23 cellular contexts compared by ENCODE assay signal in genomic region chr10:126430512-126430911, GRCh38. TPM values are rescaled to one million over a fixed set of nuclear protein-coding genes. Genes with fewer than 3 reads are reported as not detected.
"Had no signal": no experiment of that assay in that cellular context is flagged by ENCODE, and none has a peak within 500 bp of the region (broad histone marks: within the 10 kb centered on the region; RNA-seq: fewer than 3 reads in every experiment).

No MANE protein-coding gene starts in this region.

- H2AFZ ChIP-seq: parathyroid adenoma had no signal

- H3K27me3 Mint-ChIP-seq: activated T-helper 17 cell treated with anti-CD3 and anti-CD28 coated beads, Interleukin-2, amount 50 U/mL, for 72 hours had no signal

- H3K27ac Mint-ChIP-seq: activated naive CD4-positive, alpha-beta T cell treated with anti-CD3 and anti-CD28 coated beads, Interleukin-2, amount 50 U/mL, for 72 hours; activated T-helper 17 cell treated with anti-CD3 and anti-CD28 coated beads, Interleukin-2, amount 50 U/mL, for 72 hours; brain; nephron progenitor cell had no signal

- H3K4me1 ChIP-seq: foreskin keratinocyte, lower lobe of right lung, parathyroid adenoma, stomach, suprapubic skin, tibial nerve had no signal

- H3K9me3 Mint-ChIP-seq: nephron progenitor cell had no signal

- H3K36me3 Mint-ChIP-seq: brain, immature natural killer cell had no signal

- H3K27me3 ChIP-seq: foreskin keratinocyte, stomach, suprapubic skin, tibial nerve had no signal

- ATAC-seq: activated naive CD4-positive, alpha-beta T cell treated with anti-CD3 and anti-CD28 coated beads, Interleukin-2, amount 50 U/mL, for 72 hours; activated T-helper 17 cell treated with anti-CD3 and anti-CD28 coated beads, Interleukin-2, amount 50 U/mL, for 72 hours; foreskin keratinocyte; left lobe of liver; lower lobe of right lung; mucosa of descending colon; right cardiac atrium had no signal

- H3K9me3 ChIP-seq: lower lobe of right lung, mucosa of descending colon, stomach, suprapubic skin, tibial nerve had no signal

- H3K27ac ChIP-seq: foreskin keratinocyte, lower lobe of right lung, parathyroid adenoma, stomach, suprapubic skin, tibial nerve, WERI-Rb-1 had no signal

- H3K36me3 ChIP-seq: lower lobe of right lung, stomach, suprapubic skin, tibial nerve, WERI-Rb-1 had no signal

- H3K4me3 Mint-ChIP-seq: activated T-helper 17 cell treated with anti-CD3 and anti-CD28 coated beads, Interleukin-2, amount 50 U/mL, for 72 hours; brain; immature natural killer cell; nephron progenitor cell had no signal

- H3K4me3 ChIP-seq: lower lobe of right lung, mucosa of descending colon, stomach, suprapubic skin, tibial nerve had no signal

- FAIRE-seq: TTC549 had no signal

- DNase-seq: activated CD4-positive, CD25-positive, alpha-beta regulatory T cell treated with anti-CD3 and anti-CD28 coated beads, Interleukin-2, amount 50 U/mL, for 72 hours; activated T-cell treated with anti-CD3 and anti-CD28 coated beads, Interleukin-2, amount 50 U/mL, for 1 hour; aorta; effector CD4-positive, alpha-beta T cell; erythroblast; foreskin keratinocyte; immature natural killer cell; lower lobe of right lung; mesendoderm; mucosa of descending colon; nephron progenitor cell; right cardiac atrium; stimulated activated CD4-positive, alpha-beta T cell treated with anti-CD3 and anti-CD28 coated beads, Interleukin-12 subunit alpha, Interleukin-12 subunit beta, amount 100 ng/mL, for 4 hours; stomach; WERI-Rb-1 had no signal

- H3K79me2 ChIP-seq: parathyroid adenoma had no signal

- H3K9ac ChIP-seq: parathyroid adenoma had no signal

RNA-seq across cellular contexts. Expression of gene ADAM12, which starts 42.2 kb away (rescaled TPM):
- total RNA-seq: left lobe of liver had no signal
